Comparison of ENCODE assay signal across 8 cellular contexts in genomic region chr7:51316262-51316665, GRCh38. TPM values are rescaled to one million over a fixed set of nuclear protein-coding genes. Genes with fewer than 3 reads are reported as not detected.
DNase-seq lines count a peak whose midpoint lies in the region; ATAC-seq and TF ChIP-seq lines count a peak whose summit lies in the region.

No MANE protein-coding gene starts in this region.

- DNase-seq in Daoy (ENCODE audit: low read depth): peak; percentile 67
- peak; percentile 24 to 86 for DNase-seq in NCI-H526 (lab: John Stamatoyannopoulos, UW)
- no peak for DNase-seq in foreskin keratinocyte
- no peak for DNase-seq in activated CD8-positive, alpha-beta memory T cell treated with anti-CD3 and anti-CD28 coated beads for 24 hours
- no peak for DNase-seq in GDM1 (lab: John Stamatoyannopoulos, UW)

- no peaks in the 10 kb centered on the region for H3K9me3 ChIP-seq in parathyroid adenoma (ENCODE audit: control insufficient read depth, low read length)

- no peaks in the 10 kb centered on the region for H3K36me3 ChIP-seq in parathyroid adenoma (ENCODE audit: control insufficient read depth, insufficient read depth, low read length)

- H3K4me1 ChIP-seq in foreskin keratinocyte: no peaks in the 10 kb centered on the region
- H3K4me1 ChIP-seq in parathyroid adenoma: peaks cover 14% of the 10 kb centered on the region

- H3K9ac ChIP-seq in parathyroid adenoma: peak overlapping the region; percentile 89

- peak overlapping the region; percentile 76 for H2AFZ ChIP-seq in parathyroid adenoma

- H3K27ac ChIP-seq in foreskin keratinocyte: no peak overlapping the region
- peak overlapping the region; percentile 93 for H3K27ac ChIP-seq in parathyroid adenoma

- peak overlapping the region; percentile 78 for H3K4me2 ChIP-seq in parathyroid adenoma (ENCODE audit: low read length)

- ATAC-seq in foreskin keratinocyte (peak; percentile 77), GM18873 (IDR thresholded peaks at IDR 0.05; ENCODE audit: low FRiP score, unreplicated experiment) (no peak), GM21723 (IDR thresholded peaks at IDR 0.05; ENCODE audit: unreplicated experiment) (no peak)

- H3K27me3 ChIP-seq in foreskin keratinocyte (peaks cover 35% of the 10 kb centered on the region), parathyroid adenoma (ENCODE audit: control insufficient read depth, insufficient read depth, low read length) (no peaks in the 10 kb centered on the region)

- H3K79me2 ChIP-seq in parathyroid adenoma: peaks cover 11% of the 10 kb centered on the region

- H3K4me3 ChIP-seq in parathyroid adenoma (ENCODE audit: low read depth, low read length): peak overlapping the region; percentile 42

- TF ChIP-seq CTCF in foreskin keratinocyte (conservative IDR thresholded peaks at IDR 0.05): no peak
- peak; percentile 17 for TF ChIP-seq CTCF in parathyroid adenoma (IDR thresholded peaks at IDR 0.05)

RNA-seq across cellular contexts. Expression of gene COBL, which starts 0.3 kb away (rescaled TPM):
- 4.6 and 6.1 TPM in 2 replicates for total RNA-seq in Daoy (2014; rRNA removed; shearing (Covaris generic))
- total RNA-seq in foreskin keratinocyte: 0.78 and 1.4 TPM in 2 replicates
- polyA plus RNA-seq in foreskin keratinocyte: 0.21 and 0.66 TPM in 2 replicates

Comparison
In these comparisons a context has a peak if more than half of its experiments do, and no peak if none do; other contexts are left out.
1. DNase-seq: peak in Daoy (single experiment) and NCI-H526 (2 of 2); none in foreskin keratinocyte (0 of 2), activated CD8-positive, alpha-beta memory T cell treated with anti-CD3 and anti-CD28 coated beads for 24 hours (single experiment) and GDM1 (single experiment).